In the genomic region with DNA sequence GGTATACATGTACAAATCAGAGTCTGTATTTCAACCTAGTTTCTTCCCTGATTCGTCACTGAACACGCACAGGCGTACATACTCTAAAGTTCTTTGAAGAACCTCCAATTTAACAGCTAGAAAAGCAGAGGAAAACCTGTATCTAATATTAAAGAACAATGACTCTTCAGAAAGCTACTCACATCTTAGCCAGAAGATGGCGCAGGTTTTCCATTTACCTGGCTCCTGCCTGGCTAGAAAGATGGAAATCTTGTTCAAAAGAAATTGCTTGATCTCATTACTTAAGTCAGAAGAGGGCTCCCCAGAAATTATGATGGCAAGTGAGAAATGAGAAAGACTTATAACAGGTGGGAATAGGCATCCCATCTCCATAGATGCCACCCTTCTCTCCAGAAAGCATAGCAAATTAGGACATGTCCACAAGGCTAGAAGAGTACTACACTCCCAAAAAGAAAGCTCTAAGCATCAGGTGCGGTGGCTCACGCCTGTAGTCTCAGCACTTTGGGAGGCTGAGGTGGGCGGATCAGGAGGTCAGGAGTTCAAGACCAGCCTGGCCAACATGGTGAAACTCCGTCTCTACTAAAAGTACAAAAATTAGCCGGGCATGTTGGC, we compare ENCODE assay signal across 8 cellular contexts. TPM values are rescaled to one million over a fixed set of nuclear protein-coding genes. Genes with fewer than 3 reads are reported as not detected.
DNase-seq lines count a peak whose midpoint lies in the region; ATAC-seq and TF ChIP-seq lines count a peak whose summit lies in the region.

No MANE protein-coding gene starts in this region.

- TF ChIP-seq CTCF in BJ (IDR thresholded peaks at IDR 0.05; ENCODE audit: insufficient read depth, low read depth, low read length): peak; percentile 72
- TF ChIP-seq CTCF in GM13976 (IDR thresholded peaks at IDR 0.05; ENCODE audit: borderline replicate concordance, control extremely low read depth, extremely low read depth, insufficient read depth, missing control alignments): peak; percentile 51
- peak; percentile 87 for TF ChIP-seq CTCF in VCaP (conservative IDR thresholded peaks at IDR 0.05)
- TF ChIP-seq CTCF in esophagus muscularis mucosa (IDR thresholded peaks at IDR 0.05): peak; percentile 65 to 77 (median 74)

- TF ChIP-seq POLR2A in esophagus muscularis mucosa (IDR thresholded peaks at IDR 0.05; ENCODE audit: low read depth): no peak

- H3K27ac ChIP-seq in VCaP: no peak overlapping the region
- no peak overlapping the region for H3K27ac ChIP-seq in esophagus muscularis mucosa (replicated peaks in 1 of 4)

- CTCF ChIA-PET in BJ (lab: Yijun Ruan, JAX): interaction anchor here (0.6 to 5.3 kb wide), 29 partner anchors 9 to 260 kb away, joined by 3 to 191 read pairs (median 4); no protein-coding TSS in a partner anchor

- no peaks in the 10 kb centered on the region for H3K9me3 ChIP-seq in esophagus muscularis mucosa

- no peaks in the 10 kb centered on the region for H3K36me3 ChIP-seq in BJ (ENCODE audit: control insufficient read depth, insufficient read depth, low read length)
- H3K36me3 ChIP-seq in esophagus muscularis mucosa: no peaks in the 10 kb centered on the region

- WGBS in esophagus muscularis mucosa: 48% methylated on average over 9 of the region's 9 CpGs

- TF ChIP-seq EP300 in esophagus muscularis mucosa (IDR thresholded peaks at IDR 0.05): no peak

- no peaks in the 10 kb centered on the region for H3K4me1 ChIP-seq in esophagus muscularis mucosa

- intact Hi-C loops in esophagus muscularis mucosa (cut with DNase I): loop anchor here (2.0 kb wide), 1 partner anchor 231 kb away; no protein-coding TSS in a partner anchor

- POLR2A ChIA-PET in BJ (lab: Charles Lee): no interaction called here

- DNase-seq in BJ (ENCODE audit: low read depth): peak; percentile 10
- peak; percentile 51 for DNase-seq in GM13976 (ENCODE audit: low spot score)
- DNase-seq in NCI-H1930 (lab: John Stamatoyannopoulos, UW): peak; percentile 23 to 31
- DNase-seq in esophagus muscularis mucosa (ENCODE audit: extremely low spot score): no peak
- DNase-seq in nucleus accumbens (lab: John Stamatoyannopoulos, UW): peak in 32 of 56 donors; percentile 0 to 72 (median 14)

- H3K27me3 ChIP-seq in BJ (ENCODE audit: control insufficient read depth, insufficient read depth, low read length) (peaks cover 1% of the 10 kb centered on the region; the same call in 1 of the 2 replicates), esophagus muscularis mucosa (peaks cover 0 to 32% (median 0%) of the 10 kb centered on the region in 4 donors)

- in situ Hi-C loops in GM13976 (cut with MboI; ENCODE audit: low sequenced_read_pairs, unreplicated experiment): loop anchor here (5.0 kb wide), 1 partner anchor 237 kb away; no protein-coding TSS in a partner anchor

- H3K4me3 ChIP-seq in BJ (ENCODE audit: low read depth, low read length) (no peak overlapping the region), esophagus muscularis mucosa (no peak overlapping the region)

- no peak for ATAC-seq in GM19023 (IDR thresholded peaks at IDR 0.05; ENCODE audit: unreplicated experiment)
- ATAC-seq in GM21529 (IDR thresholded peaks at IDR 0.05; ENCODE audit: unreplicated experiment): no peak

RNA-seq across cellular contexts. Expression of a gene that starts 19.0 kb away (rescaled TPM):
- 0.01 TPM in 1 of 2 replicates, not detected in the other for polyA plus RNA-seq in BJ (2011; rRNA removed)
- not detected in 2 replicates for polyA minus RNA-seq in BJ (2011; rRNA and poly(A)+ RNA removed)
- under 1 TPM in 1 of 4 donors, not detected in 3; 0.42 TPM for total RNA-seq in esophagus muscularis mucosa
